In the genomic region with DNA sequence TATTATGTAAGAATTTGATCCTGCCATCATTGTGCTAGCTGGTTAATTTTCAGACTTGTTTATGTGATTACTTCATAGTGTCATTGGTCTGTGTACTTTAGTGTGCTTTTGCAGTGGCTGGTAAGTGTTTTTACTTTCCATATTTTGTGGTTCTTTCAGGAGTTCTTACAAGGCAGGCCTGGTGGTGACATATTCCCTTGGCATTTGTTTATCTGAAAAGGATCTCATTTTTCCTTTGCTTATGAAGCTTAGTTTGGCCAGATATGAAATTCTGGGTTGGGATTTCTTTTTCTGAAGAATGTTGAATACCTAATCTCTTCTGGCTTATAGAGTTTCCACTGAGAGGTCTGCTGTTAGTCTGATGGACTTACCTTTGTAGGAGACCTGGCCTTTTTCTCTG, we compare ENCODE assay signal across 15 cellular contexts.
DNase-seq lines count a peak whose midpoint lies in the region; FAIRE-seq and TF ChIP-seq lines count a peak whose summit lies in the region.
"Had no signal": no experiment of that assay in that cellular context is flagged by ENCODE, and none has a peak within 500 bp of the region (broad histone marks: within the 10 kb centered on the region; RNA-seq: fewer than 3 reads in every experiment).

No MANE protein-coding gene starts in this region.

- H3K79me2 ChIP-seq in GM23248 (ENCODE audit: insufficient read depth) (no peaks in the 10 kb centered on the region), H1 (ENCODE audit: control insufficient read depth in 1 of 2, insufficient read depth in 2 of 2, low read length in 2 of 2) (no peaks in the 10 kb centered on the region), trophoblast cell (ENCODE audit: control insufficient read depth, insufficient read depth, low read length, poor library complexity) (no peaks in the 10 kb centered on the region)

- TF ChIP-seq POLR2A in H1 (IDR thresholded peaks at IDR 0.05; ENCODE audit: control extremely low read depth in 1 of 2, low read depth in 2 of 2, low read length in 2 of 2): no peak
- TF ChIP-seq POLR2A in GM12891 (IDR thresholded peaks at IDR 0.05; ENCODE audit: low read depth, low read length): no peak

- peaks cover 12% of the 10 kb centered on the region for H3F3A ChIP-seq in GM23248 (ENCODE audit: insufficient read depth)

- H3K4me2 ChIP-seq in GM23248 (ENCODE audit: unreplicated experiment) (no peak overlapping the region), H1 (ENCODE audit: insufficient read depth in 1 of 2, low read depth in 2 of 2, low read length in 2 of 2) (no peak overlapping the region), trophoblast cell (ENCODE audit: low read length) (no peak overlapping the region)

- H3K36me3 ChIP-seq in GM23248 (ENCODE audit: low read depth) (no peaks in the 10 kb centered on the region), adipocyte (ENCODE audit: control insufficient read depth, insufficient read depth, low read length, severe bottlenecking) (no peaks in the 10 kb centered on the region), H1 (ENCODE audit: control insufficient read depth in 2 of 4, insufficient read depth in 4 of 4, low read length in 3 of 4) (no peaks in the 10 kb centered on the region), trophoblast cell (ENCODE audit: control insufficient read depth in 1 of 2, insufficient read depth in 2 of 2, low read length in 2 of 2) (no peaks in the 10 kb centered on the region)
- H3K36me3 ChIP-seq: Peyer's patch had no signal

- H2BK12ac ChIP-seq in H1 (ENCODE audit: low read depth, low read length): no peak overlapping the region
- H2BK12ac ChIP-seq in trophoblast cell (ENCODE audit: low read length): no peak overlapping the region

- H3K9me3 ChIP-seq in GM23248 (ENCODE audit: low read depth): no peaks in the 10 kb centered on the region
- no peaks in the 10 kb centered on the region for H3K9me3 ChIP-seq in adipocyte (ENCODE audit: control insufficient read depth, low read length)
- peaks cover 0 to 3% of the 10 kb centered on the region in 2 experiments; a peak in 1 of 4 replicates for H3K9me3 ChIP-seq in H1 (ENCODE audit: insufficient read depth in 2 of 2, low read depth in 1 of 2, low read length in 1 of 2)
- no peaks in the 10 kb centered on the region for H3K9me3 ChIP-seq in trophoblast cell (ENCODE audit: insufficient read depth, low read depth, low read length)
- H3K9me3 ChIP-seq: Peyer's patch had no signal

- H3K9me2 ChIP-seq in GM23248 (ENCODE audit: insufficient read depth): no peaks in the 10 kb centered on the region

- DNase-seq in GM23248 (peak; percentile 43), adipocyte (ENCODE audit: low read depth) (peak; percentile 69), H1 (ENCODE audit: low read depth in 1 of 2, low spot score in 2 of 2) (no peak), trophoblast cell (peak; percentile 31 to 77), activated gamma-delta T cell treated with Interleukin-2 at 50 U/mL for 16 hours (no peak), superior temporal gyrus (ENCODE audit: extremely low spot score) (no peak), GM12891 (ENCODE audit: insufficient read length, low spot score) (no peak)
- no peak for DNase-seq in activated CD4-positive, alpha-beta T cell treated with anti-CD3 and anti-CD28 coated beads, Interleukin-2, amount 50 U/mL, for 48 hours
- DNase-seq: C1 segment of cervical spinal cord, NCI-H1105 treated with DMSO at 0.1 percent for 48 hours, NCI-H1930, NCI-H510A treated with DMSO at 0.1 percent for 48 hours, Peyer's patch, Right ventricle myocardium superior had no signal

- H4K20me1 ChIP-seq in GM23248 (ENCODE audit: insufficient read depth): no peaks in the 10 kb centered on the region
- H4K20me1 ChIP-seq in H1 (replicated peaks in 1 of 2; ENCODE audit: control insufficient read depth in 1 of 2, insufficient read depth in 2 of 2, low read length in 2 of 2): no peaks in the 10 kb centered on the region

- H2BK15ac ChIP-seq in H1 (ENCODE audit: low read length): 0 out of 2 replicates have a peak overlapping the region, but pooled peaks have one; percentile 61

- no peak for TF ChIP-seq EP300 in H1 (IDR thresholded peaks at IDR 0.05; ENCODE audit: borderline replicate concordance in 1 of 2, low read depth in 2 of 2, low read length in 2 of 2)

- no peak for TF ChIP-seq RAD21 in H1 (IDR thresholded peaks at IDR 0.05 in 1 of 2, conservative IDR thresholded peaks at IDR 0.05 in 1 of 2; ENCODE audit: low read depth in 2 of 2, low read length in 2 of 2)

- H3K27ac ChIP-seq in GM23248 (no peak overlapping the region), H1 (ENCODE audit: low read depth, low read length) (no peak overlapping the region), trophoblast cell (ENCODE audit: low read depth, low read length) (no peak overlapping the region)
- H3K27ac ChIP-seq: Peyer's patch had no signal

- in situ Hi-C loops in GM23248 (cut with MboI): no loop called here

- FAIRE-seq in H1 (lab: Jason Lieb, UNC): no peak
- FAIRE-seq in GM12891 (lab: Jason Lieb, UNC): no peak
- FAIRE-seq: GM18507 had no signal

- POLR2A ChIA-PET in H1 (lab: Charles Lee; ENCODE audit: partially characterized antibody): no interaction called here

- no peak overlapping the region for H3K4ac ChIP-seq in H1 (replicated peaks; ENCODE audit: insufficient read length, low read depth, low read length)
- H3K4ac ChIP-seq in trophoblast cell (ENCODE audit: low read depth, low read length): no peak overlapping the region

- no peak overlapping the region for H2AK5ac ChIP-seq in H1 (ENCODE audit: low read depth, low read length)
- H2AK5ac ChIP-seq in trophoblast cell (ENCODE audit: low read length): no peak overlapping the region

- H3K23ac ChIP-seq in H1 (ENCODE audit: insufficient read length) (no peak overlapping the region), trophoblast cell (ENCODE audit: low read length) (no peak overlapping the region)

- CTCF ChIA-PET in H1 (lab: Charles Lee; ENCODE audit: partially characterized antibody): no interaction called here

- no peak overlapping the region for H3K9ac ChIP-seq in GM23248
- no peak overlapping the region for H3K9ac ChIP-seq in adipocyte (ENCODE audit: low read length)
- H3K9ac ChIP-seq in H1 (replicated peaks in 1 of 4; ENCODE audit: extremely low read depth in 1 of 4, low read depth in 3 of 4, low read length in 3 of 4): no peak overlapping the region
- no peak overlapping the region for H3K9ac ChIP-seq in trophoblast cell (ENCODE audit: low read length)

- TF ChIP-seq CTCF in H1 (IDR thresholded peaks at IDR 0.05; ENCODE audit: control extremely low read depth in 1 of 3, insufficient read depth in 1 of 3, low read depth in 1 of 3, low read length in 3 of 3): no peak

- H4K91ac ChIP-seq in H1 (replicated peaks; ENCODE audit: insufficient read length, low read length) (no peak overlapping the region), trophoblast cell (ENCODE audit: low read depth, low read length) (no peak overlapping the region)

- no peak overlapping the region for H4K8ac ChIP-seq in H1 (ENCODE audit: extremely low read depth, insufficient read depth, low read length)
- H4K8ac ChIP-seq in trophoblast cell (ENCODE audit: low read depth, low read length): no peak overlapping the region

- no peaks in the 10 kb centered on the region for H3K79me1 ChIP-seq in H1 (ENCODE audit: low read depth, low read length)
- no peaks in the 10 kb centered on the region for H3K79me1 ChIP-seq in trophoblast cell (ENCODE audit: low read length)

- peak overlapping the region; percentile 41; the same call in 1 of the 2 replicates for H2AFZ ChIP-seq in GM23248
- no peak overlapping the region for H2AFZ ChIP-seq in H1 (ENCODE audit: low read length)
- no peak overlapping the region for H2AFZ ChIP-seq in trophoblast cell (ENCODE audit: insufficient read depth, low read length, poor library complexity)

- no peak overlapping the region for H4K5ac ChIP-seq in H1 (ENCODE audit: insufficient read length, low read depth, low read length)

- H4K12ac ChIP-seq in trophoblast cell (ENCODE audit: low read depth, low read length): no peak overlapping the region

- H3K23me2 ChIP-seq in H1 (ENCODE audit: low read depth, low read length): no peaks in the 10 kb centered on the region

- no peak overlapping the region for H2BK20ac ChIP-seq in H1 (ENCODE audit: low read length)

- H3K14ac ChIP-seq in H1 (ENCODE audit: insufficient read length) (no peak overlapping the region), trophoblast cell (ENCODE audit: low read length) (no peak overlapping the region)

- H3K27me3 ChIP-seq in GM23248 (replicated peaks; ENCODE audit: insufficient read depth): no peaks in the 10 kb centered on the region
- H3K27me3 ChIP-seq in adipocyte (replicated peaks; ENCODE audit: control insufficient read depth, insufficient read depth, low read length): no peaks in the 10 kb centered on the region
- H3K27me3 ChIP-seq in H1 (replicated peaks in 1 of 4; ENCODE audit: control insufficient read depth in 3 of 4, extremely low read depth in 1 of 4, insufficient read depth in 3 of 4, low read length in 3 of 4): no peaks in the 10 kb centered on the region
- no peaks in the 10 kb centered on the region for H3K27me3 ChIP-seq in trophoblast cell (ENCODE audit: insufficient read depth, low read length)
- H3K27me3 ChIP-seq: Peyer's patch had no signal

- H3K18ac ChIP-seq in H1 (ENCODE audit: extremely low read depth, low read length): no peak overlapping the region
- H3K18ac ChIP-seq in trophoblast cell (ENCODE audit: low read length): no peak overlapping the region

- no peak overlapping the region for H3K56ac ChIP-seq in H1 (replicated peaks; ENCODE audit: insufficient read length, low read depth, low read length)

- H2BK120ac ChIP-seq in H1 (replicated peaks; ENCODE audit: low read depth, low read length) (no peak overlapping the region), trophoblast cell (ENCODE audit: insufficient read depth, low read length, poor library complexity) (no peak overlapping the region)

- H3K4me1 ChIP-seq in GM23248 (ENCODE audit: insufficient read depth) (peaks cover 17% of the 10 kb centered on the region), adipocyte (ENCODE audit: control insufficient read depth, insufficient read depth, low read length) (no peaks in the 10 kb centered on the region), H1 (replicated peaks in 1 of 4; ENCODE audit: control insufficient read depth in 3 of 4, insufficient read depth in 4 of 4, low read length in 3 of 4) (peaks cover 5 to 9% (median 7%) of the 10 kb centered on the region in 4 experiments; a peak in 6 of 7 replicates), trophoblast cell (ENCODE audit: control insufficient read depth in 1 of 2, insufficient read depth in 2 of 2, low read length in 2 of 2) (no peaks in the 10 kb centered on the region)
- H3K4me1 ChIP-seq: Peyer's patch had no signal

- H2BK5ac ChIP-seq in H1 (ENCODE audit: low read depth, low read length) (no peak overlapping the region), trophoblast cell (ENCODE audit: low read depth, low read length, poor library complexity) (no peak overlapping the region)

- H3K4me3 ChIP-seq in GM23248 (no peak overlapping the region), adipocyte (ENCODE audit: low read length) (no peak overlapping the region), H1 (ENCODE audit: extremely low read depth in 1 of 4, insufficient read depth in 2 of 4, low read depth in 3 of 4, low read length in 4 of 4) (no peak overlapping the region), trophoblast cell (ENCODE audit: low read depth, low read length) (no peak overlapping the region)
- H3K4me3 ChIP-seq: Peyer's patch had no signal

TF ChIP-seq in GM12891, 5 proteins besides CTCF, POLR2A, EP300 and RAD21:
- no peak for TF ChIP-seq PAX5 (IDR thresholded peaks at IDR 0.05; ENCODE audit: insufficient read depth, low read length, severe bottlenecking)
TF ChIP-seq in GM12891: peak in this region for 0.

Comparison
In these comparisons a context has a peak if more than half of its experiments do, and no peak if none do; other contexts are left out.
1. DNase-seq: peak in GM23248 (single experiment), adipocyte (single experiment) and trophoblast cell (2 of 2); none in H1 (0 of 2), activated gamma-delta T cell treated with Interleukin-2 at 50 U/mL for 16 hours (single experiment), superior temporal gyrus (single experiment), activated CD4-positive, alpha-beta T cell treated with anti-CD3 and anti-CD28 coated beads, Interleukin-2, amount 50 U/mL, for 48 hours (0 of 2) and GM12891 (single experiment).